8 cellular contexts compared by ENCODE assay signal in the genomic region with DNA sequence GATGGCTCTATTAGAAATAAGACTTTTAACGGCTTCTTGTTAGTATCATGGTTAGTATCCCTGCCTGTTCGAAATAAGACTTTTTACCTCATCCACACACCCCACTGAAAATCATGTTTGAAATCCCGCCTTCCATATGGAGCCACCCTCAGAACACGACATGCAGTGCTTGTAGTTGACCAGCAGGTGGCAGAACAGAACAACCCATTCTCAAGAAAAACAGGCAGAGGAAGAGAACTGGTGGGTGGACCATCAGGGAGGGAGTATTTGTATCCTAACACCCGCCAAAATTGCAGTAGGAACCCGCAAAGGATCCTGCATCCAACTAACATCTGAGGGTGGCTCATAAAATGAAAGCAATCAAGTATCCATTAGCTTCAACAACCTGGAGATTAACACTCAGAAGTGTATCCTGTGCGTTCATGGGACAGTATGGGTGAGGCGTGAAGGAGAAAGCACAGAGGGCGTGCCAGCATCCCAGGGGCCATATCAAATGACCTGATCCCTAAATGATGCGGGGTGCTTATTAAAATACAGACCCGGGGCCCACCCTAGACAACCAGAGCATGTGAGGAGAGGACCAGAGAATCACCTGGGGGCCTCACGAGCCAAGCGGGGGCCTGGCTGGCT.
DNase-seq lines count a peak whose midpoint lies in the region; ATAC-seq, FAIRE-seq and TF ChIP-seq lines count a peak whose summit lies in the region.

No MANE protein-coding gene starts in this region.

- no peaks in the 10 kb centered on the region for H3K9me3 ChIP-seq in SU-DHL-6 (ENCODE audit: insufficient read depth, low read length)

- intact Hi-C loops in left ventricle myocardium superior (cut with micrococcal nuclease): loop anchor here (5.0 to 10.0 kb wide), 3 partner anchors 162 to 474 kb away; no protein-coding TSS in a partner anchor

- H3K4me3 ChIP-seq in AG09309 (ENCODE audit: control insufficient read depth, low read depth, low read length) (no peak overlapping the region), SU-DHL-6 (ENCODE audit: insufficient read depth, low read length, poor library complexity, severe bottlenecking) (no peak overlapping the region), retinal pigment epithelial cell (ENCODE audit: low read length) (no peak overlapping the region)

- no peak overlapping the region for H3K4me2 ChIP-seq in SU-DHL-6 (ENCODE audit: low read depth, low read length, poor library complexity, severe bottlenecking)

- H3K9ac ChIP-seq in SU-DHL-6 (ENCODE audit: low read length): no peak overlapping the region

- no peaks in the 10 kb centered on the region for H3F3A ChIP-seq in SU-DHL-6 (ENCODE audit: insufficient read depth)

- peak; percentile 88 for FAIRE-seq in GM18507 (lab: Jason Lieb, UNC)

- H3K9me2 ChIP-seq in SU-DHL-6 (replicated peaks; ENCODE audit: insufficient read depth, low read length): no peaks in the 10 kb centered on the region

- H3K79me2 ChIP-seq in SU-DHL-6 (ENCODE audit: insufficient read depth, low read length): no peaks in the 10 kb centered on the region

- no peaks in the 10 kb centered on the region for H3K36me3 ChIP-seq in SU-DHL-6 (ENCODE audit: low read length)

- no peak overlapping the region for H3K27ac ChIP-seq in SU-DHL-6 (ENCODE audit: low read depth, low read length)

- ATAC-seq in left ventricle myocardium superior (peak; percentile 67), HG02840 (IDR thresholded peaks at IDR 0.05; ENCODE audit: low FRiP score, unreplicated experiment) (no peak)

- TF ChIP-seq CTCF in AG09309 (IDR thresholded peaks at IDR 0.05; ENCODE audit: control insufficient read depth, insufficient read depth, low read depth, low read length, missing control alignments): peak; percentile 88
- TF ChIP-seq CTCF in SU-DHL-6 (IDR thresholded peaks at IDR 0.05; ENCODE audit: insufficient read depth, low read length, poor library complexity, severe bottlenecking): peak; percentile 96
- TF ChIP-seq CTCF in retinal pigment epithelial cell (conservative IDR thresholded peaks at IDR 0.05; ENCODE audit: low read depth, low read length): peak; percentile 94

- H2AFZ ChIP-seq in SU-DHL-6 (ENCODE audit: low read depth, low read length, severe bottlenecking): no peak overlapping the region

- H3K27me3 ChIP-seq in SU-DHL-6 (ENCODE audit: low read length): no peaks in the 10 kb centered on the region

- no peaks in the 10 kb centered on the region for H4K20me1 ChIP-seq in SU-DHL-6 (ENCODE audit: low read depth, low read length)

- DNase-seq in AG09309 (ENCODE audit: low read depth) (peak; percentile 57), GM18507 (ENCODE audit: extremely low spot score, insufficient read length, low read depth) (peak; percentile 29), NAMALWA (ENCODE audit: low spot score) (peak; percentile 81), amniotic stem cell (lab: John Stamatoyannopoulos, UW) (peak; percentile 21), left ventricle myocardium superior (peak; percentile 45), retinal pigment epithelial cell (ENCODE audit: low read depth) (no peak)
